In genomic region chr1:60034999-60035398, GRCh38 we compare ENCODE assay signal across 27 cellular contexts. TPM values are rescaled to one million over a fixed set of nuclear protein-coding genes. Genes with fewer than 3 reads are reported as not detected.
"Had no signal": no experiment of that assay in that cellular context is flagged by ENCODE, and none has a peak within 500 bp of the region (broad histone marks: within the 10 kb centered on the region; RNA-seq: fewer than 3 reads in every experiment).

No MANE protein-coding gene starts in this region.

- H3K36me3 Mint-ChIP-seq: activated naive CD4-positive, alpha-beta T cell treated with anti-CD3 and anti-CD28 coated beads, Interleukin-2, amount 50 U/mL, for 72 hours had no signal

- H3K27ac ChIP-seq: transverse colon, vagina, WERI-Rb-1 had no signal

- H3K9me3 Mint-ChIP-seq: activated naive CD4-positive, alpha-beta T cell treated with anti-CD3 and anti-CD28 coated beads, Interleukin-2, amount 50 U/mL, for 72 hours; activated T-cell treated with anti-CD3 and anti-CD28 coated beads, Interleukin-2, amount 50 U/mL, for 72 hours had no signal

- H3K4me1 ChIP-seq: vagina had no signal

- ATAC-seq: activated naive CD4-positive, alpha-beta T cell treated with anti-CD3 and anti-CD28 coated beads, Interleukin-2, amount 50 U/mL, for 72 hours; activated T-cell treated with anti-CD3 and anti-CD28 coated beads, Interleukin-2, amount 50 U/mL, for 72 hours; stimulated activated naive CD8-positive, alpha-beta T cell treated with anti-CD3 and anti-CD28 coated beads, Interleukin-15, Interleukin-2, amounts not matched to agents 100 U/mL and 50 U/mL, for 24 hours had no signal

- H3K36me3 ChIP-seq: transverse colon, vagina, WERI-Rb-1 had no signal

- H3K27ac Mint-ChIP-seq: activated naive CD4-positive, alpha-beta T cell treated with anti-CD3 and anti-CD28 coated beads, Interleukin-2, amount 50 U/mL, for 72 hours; activated T-cell treated with anti-CD3 and anti-CD28 coated beads, Interleukin-2, amount 50 U/mL, for 72 hours had no signal

- H3K4me3 ChIP-seq: transverse colon, vagina had no signal

- DNase-seq: activated CD4-positive, alpha-beta T cell treated with anti-CD3 and anti-CD28 coated beads for 1 hour; activated CD8-positive, alpha-beta memory T cell treated with anti-CD3 and anti-CD28 coated beads for 24 hours; activated effector memory CD4-positive, alpha-beta T cell treated with anti-CD3 and anti-CD28 coated beads, Interleukin-2, amount 50 U/mL, for 16 hours; activated T-cell treated with anti-CD3 and anti-CD28 coated beads, Interleukin-2, amount 50 U/mL, for 72 hours; cerebellar nuclear complex; cortex of kidney; erythroblast; foreskin melanocyte; glutamatergic neuron; hippocampal formation; mammary epithelial cell; retina; stimulated activated CD4-positive, alpha-beta T cell treated with anti-CD3 and anti-CD28 coated beads, Interleukin-12 subunit alpha, Interleukin-12 subunit beta, amount 100 ng/mL, for 4 hours; stimulated activated CD4-positive, alpha-beta T cell treated with anti-CD3 and anti-CD28 coated beads, Interleukin-1b, Interleukin-23, amount 100 ng/mL, for 48 hours; stimulated activated CD8-positive, alpha-beta memory T cell treated with anti-CD3 and anti-CD28 coated beads, Interleukin-4, amount 100 ng/mL, for 48 hours; stimulated activated naive CD8-positive, alpha-beta T cell treated with anti-CD3 and anti-CD28 coated beads, Interleukin-15, Interleukin-2, amounts not matched to agents 100 U/mL and 50 U/mL, for 24 hours; substantia nigra; T1000; transverse colon; WERI-Rb-1 had no signal

- H3K4me3 Mint-ChIP-seq: activated T-cell treated with anti-CD3 and anti-CD28 coated beads, Interleukin-2, amount 50 U/mL, for 72 hours had no signal

- H3K27me3 ChIP-seq: transverse colon, vagina had no signal

- H3K9me3 ChIP-seq: transverse colon, vagina had no signal

RNA-seq across cellular contexts. Expression of gene C1orf87, which starts 38.6 kb away (rescaled TPM):
- total RNA-seq: activated naive CD4-positive, alpha-beta T cell treated with anti-CD3 and anti-CD28 coated beads, Interleukin-2, amount 50 U/mL, for 72 hours; activated T-cell treated with anti-CD3 and anti-CD28 coated beads, Interleukin-2, amount 50 U/mL, for 72 hours; bronchial epithelial cell; mammary epithelial cell; mononuclear cell; omental fat pad; posterior vena cava; vagina had no signal
- polyA plus RNA-seq: mammary epithelial cell, neural cell had no signal
